Comparison of ENCODE assay signal across 9 cellular contexts in the genomic region with DNA sequence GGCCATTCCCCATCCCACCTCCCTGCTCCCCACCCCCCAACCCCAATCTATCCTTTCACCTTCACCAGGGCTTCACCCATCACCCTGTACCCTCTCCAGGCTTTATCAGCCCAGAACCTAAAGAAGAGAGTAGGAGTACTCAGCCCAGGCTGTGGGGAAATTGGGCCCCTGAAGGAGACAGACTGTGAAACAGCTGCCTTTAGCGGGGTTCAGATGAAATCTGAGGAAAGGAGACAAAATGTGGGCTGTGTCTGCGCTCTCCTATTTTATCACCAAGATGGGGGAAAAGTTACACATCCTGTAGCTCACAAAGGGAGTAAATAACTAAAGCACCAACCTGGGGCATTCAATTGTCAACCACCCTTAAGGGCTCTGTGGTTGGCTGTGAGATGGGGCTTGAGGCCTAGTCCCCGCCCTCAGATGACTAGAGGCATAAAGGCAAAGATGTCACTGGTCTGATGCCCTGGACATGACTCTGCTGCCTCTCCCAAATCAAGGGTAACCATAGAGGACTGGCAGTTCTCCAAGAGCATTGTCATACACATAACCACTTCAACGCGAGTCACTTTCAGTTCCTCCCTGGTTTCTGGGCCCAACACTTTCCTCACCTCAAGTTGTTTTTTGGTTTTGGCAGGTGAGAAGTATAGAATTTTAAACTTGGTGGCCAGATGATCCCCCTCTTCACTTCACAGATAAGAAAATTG. TPM values are rescaled to one million over a fixed set of nuclear protein-coding genes. Genes with fewer than 3 reads are reported as not detected.
DNase-seq lines count a peak whose midpoint lies in the region; ATAC-seq, FAIRE-seq and TF ChIP-seq lines count a peak whose summit lies in the region.
"Had no signal": no experiment of that assay in that cellular context is flagged by ENCODE, and none has a peak within 500 bp of the region (broad histone marks: within the 10 kb centered on the region; RNA-seq: fewer than 3 reads in every experiment).

No MANE protein-coding gene starts in this region.

- POLR2A ChIA-PET in activated CD4-positive, alpha-beta T cell treated with anti-CD3 and anti-CD28 coated beads, Interleukin-2, amount 10 ng/mL, durations not matched to agents 7 days and 5 days (lab: Charles Lee): no interaction called here

- H2BK120ac ChIP-seq in H9 (ENCODE audit: low read depth, low read length, poor library complexity, severe bottlenecking): no peak overlapping the region

- H2AK5ac ChIP-seq in H9 (ENCODE audit: insufficient read length, low read length): no peak overlapping the region

- peak; percentile 96 for ATAC-seq in effector memory CD8-positive, alpha-beta T cell (replicated peaks)
- peak; percentile 29 for ATAC-seq in omental fat pad (ENCODE audit: low FRiP score)

- no peak for TF ChIP-seq POLR2A in GM12891 (IDR thresholded peaks at IDR 0.05; ENCODE audit: low read depth, low read length)

- no peak overlapping the region for H3K9ac ChIP-seq in H9 (ENCODE audit: extremely low read depth, insufficient read length, low read length)

- no peak overlapping the region for H2BK12ac ChIP-seq in H9 (ENCODE audit: insufficient read length, low read depth, low read length)

- H3K4me1 Mint-ChIP-seq in H9: peaks cover 9 to 11% of the 10 kb centered on the region in 2 experiments; a peak in 3 of 4 replicates
- peaks cover 39% of the 10 kb centered on the region for H3K4me1 Mint-ChIP-seq in activated CD4-positive, alpha-beta T cell treated with anti-CD3 and anti-CD28 coated beads, Interleukin-2, amount 10 ng/mL, durations not matched to agents 7 days and 5 days
- peaks cover 33 to 41% of the 10 kb centered on the region in 2 donors for H3K4me1 Mint-ChIP-seq in effector memory CD8-positive, alpha-beta T cell (ENCODE audit: low read depth in 2 of 2)

- no peak overlapping the region for H4K5ac ChIP-seq in H9 (ENCODE audit: insufficient read length, low read depth, low read length)

- H3K27me3 Mint-ChIP-seq in H9 (ENCODE audit: low read depth): peaks cover 2% of the 10 kb centered on the region; the same call in 1 of the 2 replicates
- no peaks in the 10 kb centered on the region for H3K27me3 Mint-ChIP-seq in activated CD4-positive, alpha-beta T cell treated with anti-CD3 and anti-CD28 coated beads, Interleukin-2, amount 10 ng/mL, durations not matched to agents 7 days and 5 days
- no peaks in the 10 kb centered on the region for H3K27me3 Mint-ChIP-seq in effector memory CD8-positive, alpha-beta T cell

- H4K8ac ChIP-seq in H9 (replicated peaks; ENCODE audit: insufficient read length, low read depth, low read length): no peak overlapping the region

- H3K4me3 ChIP-seq in MG63: no peak overlapping the region

- no peak overlapping the region for H3K27ac ChIP-seq in H9 (ENCODE audit: insufficient read length, low read depth, low read length)

- H3K27ac Mint-ChIP-seq in H9: peak overlapping the region in 2 of 3 experiments; percentile 9 to 21; a peak in 2 of 7 replicates
- peak overlapping the region; percentile 77 for H3K27ac Mint-ChIP-seq in activated CD4-positive, alpha-beta T cell treated with anti-CD3 and anti-CD28 coated beads, Interleukin-2, amount 10 ng/mL, durations not matched to agents 7 days and 5 days
- H3K27ac Mint-ChIP-seq in effector memory CD8-positive, alpha-beta T cell: peak overlapping the region; percentile 89 to 92

- no peak overlapping the region for H2BK20ac ChIP-seq in H9 (ENCODE audit: low read depth, low read length, poor library complexity, severe bottlenecking)

- peak; percentile 96 for FAIRE-seq in GM12891 (lab: Jason Lieb, UNC)
- FAIRE-seq: colon had no signal

- H3K14ac ChIP-seq in H9 (ENCODE audit: insufficient read depth, low read length): no peak overlapping the region

- no peak overlapping the region for H3K4ac ChIP-seq in H9 (ENCODE audit: low read depth, low read length)

- H2BK15ac ChIP-seq in H9 (ENCODE audit: low read depth, low read length): no peak overlapping the region

- H3K18ac ChIP-seq in H9 (ENCODE audit: insufficient read length, low read depth, low read length): no peak overlapping the region

- no peak overlapping the region for H4K91ac ChIP-seq in H9 (ENCODE audit: insufficient read length, low read depth, low read length)

- TF ChIP-seq CTCF in H9 (conservative IDR thresholded peaks at IDR 0.05) (no peak), omental fat pad (IDR thresholded peaks at IDR 0.05) (no peak)

- no CpG with 5 or more reads among the region's 5 CpGs for WGBS in H9 (ENCODE audit: extremely low coverage, insufficient read length, low lambda C conversion rate)

- no peaks in the 10 kb centered on the region for H3K79me1 ChIP-seq in H9 (ENCODE audit: insufficient read depth, low read depth, low read length, poor library complexity, severe bottlenecking)

- CTCF ChIA-PET in activated CD4-positive, alpha-beta T cell treated with anti-CD3 and anti-CD28 coated beads, Interleukin-2, amount 10 ng/mL, durations not matched to agents 7 days and 5 days (lab: Charles Lee): interaction anchor here (0.6 to 3.4 kb wide), 5 partner anchors 12 to 1656 kb away, joined by 3 to 12 read pairs (median 3); partner anchors contain the start of gene DENND4B

- peaks cover 22% of the 10 kb centered on the region for H3K36me3 ChIP-seq in MG63

- H3K9me3 ChIP-seq in H9 (ENCODE audit: control insufficient read depth, low read depth, low read length) (no peaks in the 10 kb centered on the region), MG63 (no peaks in the 10 kb centered on the region)

- H3K56ac ChIP-seq in H9 (ENCODE audit: insufficient read length, low read depth, low read length): no peak overlapping the region

- H3K9me3 Mint-ChIP-seq in H9: no peaks in the 10 kb centered on the region
- H3K9me3 Mint-ChIP-seq in activated CD4-positive, alpha-beta T cell treated with anti-CD3 and anti-CD28 coated beads, Interleukin-2, amount 10 ng/mL, durations not matched to agents 7 days and 5 days: no peaks in the 10 kb centered on the region
- no peaks in the 10 kb centered on the region for H3K9me3 Mint-ChIP-seq in effector memory CD8-positive, alpha-beta T cell

- no peaks in the 10 kb centered on the region for H3K79me2 ChIP-seq in H9 (ENCODE audit: insufficient read depth, low read length)

- H2BK5ac ChIP-seq in H9 (ENCODE audit: insufficient read length, low read length): no peak overlapping the region

- H3K4me3 Mint-ChIP-seq in H9: no peak overlapping the region
- peak overlapping the region; percentile 14 for H3K4me3 Mint-ChIP-seq in activated CD4-positive, alpha-beta T cell treated with anti-CD3 and anti-CD28 coated beads, Interleukin-2, amount 10 ng/mL, durations not matched to agents 7 days and 5 days
- peak overlapping the region; percentile 24 to 49 for H3K4me3 Mint-ChIP-seq in effector memory CD8-positive, alpha-beta T cell

- H3K27me3 ChIP-seq in H9 (ENCODE audit: insufficient read depth, low read length) (no peaks in the 10 kb centered on the region), MG63 (no peaks in the 10 kb centered on the region)

- H3T11ph ChIP-seq in H9 (ENCODE audit: low read length): no peak overlapping the region

- peaks cover 11 to 37% (median 35%) of the 10 kb centered on the region in 3 experiments for H3K36me3 Mint-ChIP-seq in H9 (ENCODE audit: insufficient read depth in 1 of 3, low read depth in 3 of 3)
- peaks cover 39% of the 10 kb centered on the region for H3K36me3 Mint-ChIP-seq in activated CD4-positive, alpha-beta T cell treated with anti-CD3 and anti-CD28 coated beads, Interleukin-2, amount 10 ng/mL, durations not matched to agents 7 days and 5 days (ENCODE audit: low read depth)
- peaks cover 28% of the 10 kb centered on the region for H3K36me3 Mint-ChIP-seq in effector memory CD8-positive, alpha-beta T cell (ENCODE audit: insufficient read depth)

- no peaks in the 10 kb centered on the region for H4K20me1 ChIP-seq in H9 (ENCODE audit: control insufficient read depth, insufficient read depth, insufficient read length)

- peak; percentile 85 for DNase-seq in GM12891 (ENCODE audit: insufficient read length, low spot score)
- no peak for DNase-seq in H9
- peak; percentile 84 for DNase-seq in MG63
- peak; percentile 83 for DNase-seq in activated CD4-positive, alpha-beta T cell treated with anti-CD3 and anti-CD28 coated beads, Interleukin-2, amount 10 ng/mL, durations not matched to agents 7 days and 5 days
- peak; percentile 81 to 85 (median 84) for DNase-seq in effector memory CD8-positive, alpha-beta T cell
- no peak for DNase-seq in omental fat pad (ENCODE audit: low spot score)
- no peak for DNase-seq in COLO668 (lab: John Stamatoyannopoulos, UW; ENCODE audit: unreplicated experiment)
- no peak for DNase-seq in NCI-H345 (lab: John Stamatoyannopoulos, UW)

- H3K23ac ChIP-seq in H9 (ENCODE audit: insufficient read length, low read depth, low read length): no peak overlapping the region

- no peak overlapping the region for H3K4me2 ChIP-seq in H9 (ENCODE audit: insufficient read depth, insufficient read length, low read length)

- H2AFZ ChIP-seq in H9 (ENCODE audit: low read length): no peak overlapping the region

- no peaks in the 10 kb centered on the region for H3K23me2 ChIP-seq in H9 (ENCODE audit: insufficient read length, low read depth, low read length, poor library complexity, severe bottlenecking)

- H3K4me1 ChIP-seq in H9 (ENCODE audit: insufficient read depth, low read length): no peaks in the 10 kb centered on the region

TF ChIP-seq in GM12891, 5 proteins besides CTCF, POLR2A, EP300 and RAD21:
- TF ChIP-seq TAF1 (IDR thresholded peaks at IDR 0.05; ENCODE audit: low read depth, low read length) (peak; percentile 35; the same call in 1 of the 2 replicates), PAX5 (IDR thresholded peaks at IDR 0.05; ENCODE audit: insufficient read depth, low read length, severe bottlenecking) (no peak), SPI1 (IDR thresholded peaks at IDR 0.05; ENCODE audit: low read depth, low read length) (peak; percentile 100), POLR2AphosphoS5 (IDR thresholded peaks at IDR 0.05; ENCODE audit: low read depth, low read length) (peak; percentile 66; the same call in 1 of the 2 replicates), POU2F2 (IDR thresholded peaks at IDR 0.05; ENCODE audit: low read depth, low read length) (peak; percentile 71)

RNA-seq across cellular contexts. Expression of gene SLC27A3, which starts 30.0 kb away (rescaled TPM):
- polyA plus RNA-seq in GM12891 (2012; ENCODE audit: low read depth, missing spikeins): 5.8 TPM
- total RNA-seq in H9 (2021) (42.0 and 45.3 TPM in 2 replicates), omental fat pad (10 to 100 TPM; 29.4 to 65.4 (median 40.5) TPM)
- total RNA-seq in MG63 (2014; rRNA removed; shearing (Covaris generic); ENCODE audit: low replicate concordance): 1.3 and 3.3 TPM in 2 replicates
- 10 to 100 TPM; 22.2 to 22.9 TPM for total RNA-seq in activated CD4-positive, alpha-beta T cell treated with anti-CD3 and anti-CD28 coated beads, Interleukin-2, amount 10 ng/mL, durations not matched to agents 7 days and 5 days

Comparison
In these comparisons a context has a peak if more than half of its experiments do, and no peak if none do; other contexts are left out.
1. DNase-seq: peak in GM12891 (single experiment), MG63 (single experiment), activated CD4-positive, alpha-beta T cell treated with anti-CD3 and anti-CD28 coated beads, Interleukin-2, amount 10 ng/mL, durations not matched to agents 7 days and 5 days (single experiment) and effector memory CD8-positive, alpha-beta T cell (3 of 3); none in H9 (single experiment), omental fat pad (single experiment), COLO668 (single experiment) and NCI-H345 (single experiment).
2. H3K27ac Mint-ChIP-seq: peak in every context shown above with its lines; median percentile 90 in effector memory CD8-positive, alpha-beta T cell; 77 in activated CD4-positive, alpha-beta T cell treated with anti-CD3 and anti-CD28 coated beads, Interleukin-2, amount 10 ng/mL, durations not matched to agents 7 days and 5 days; 15 in H9.
3. H3K4me3 Mint-ChIP-seq: peak in activated CD4-positive, alpha-beta T cell treated with anti-CD3 and anti-CD28 coated beads, Interleukin-2, amount 10 ng/mL, durations not matched to agents 7 days and 5 days (single experiment) and effector memory CD8-positive, alpha-beta T cell (2 of 2); none in H9 (0 of 2).